ENCODE assay signal across 1 cellular context in genomic region chr3:8777978-8778267, GRCh38.
TF ChIP-seq lines count a peak whose summit lies in the region.

No MANE protein-coding gene starts in this region.

TF ChIP-seq in K562, 482 proteins besides CTCF, POLR2A, EP300 and RAD21:
- no peak for TF ChIP-seq TAF1 (IDR thresholded peaks at IDR 0.05; ENCODE audit: control insufficient read depth, extremely low read depth, insufficient read depth, low read length, severe bottlenecking)
- no peak for TF ChIP-seq FOXA3 (CRISPR knock-in tag; conservative IDR thresholded peaks at IDR 0.05 in 1 of 2, IDR thresholded peaks at IDR 0.05 in 1 of 2)
- no peak for TF ChIP-seq NCOA1 (IDR thresholded peaks at IDR 0.05; ENCODE audit: low read depth)
- no peak for TF ChIP-seq POLR3A (IDR thresholded peaks at IDR 0.05; ENCODE audit: borderline replicate concordance, extremely low read depth, insufficient read depth, insufficient read length)
- TF ChIP-seq CBX8 (IDR thresholded peaks at IDR 0.05; ENCODE audit: borderline replicate concordance, extremely low read depth, low read depth, low read length, poor library complexity, severe bottlenecking): no peak
- TF ChIP-seq PTTG1 (tag; IDR thresholded peaks at IDR 0.05; ENCODE audit: low read depth): no peak
- TF ChIP-seq TEAD1 (CRISPR knock-in tag; IDR thresholded peaks at IDR 0.05): no peak
- no peak for TF ChIP-seq GTF2B (IDR thresholded peaks at IDR 0.05; ENCODE audit: extremely low read depth, insufficient read length)
- no peak for TF ChIP-seq HSF4 (CRISPR knock-in tag; IDR thresholded peaks at IDR 0.05; ENCODE audit: borderline replicate concordance)
TF ChIP-seq in K562: peak in this region for 0.
